In the genomic region with DNA sequence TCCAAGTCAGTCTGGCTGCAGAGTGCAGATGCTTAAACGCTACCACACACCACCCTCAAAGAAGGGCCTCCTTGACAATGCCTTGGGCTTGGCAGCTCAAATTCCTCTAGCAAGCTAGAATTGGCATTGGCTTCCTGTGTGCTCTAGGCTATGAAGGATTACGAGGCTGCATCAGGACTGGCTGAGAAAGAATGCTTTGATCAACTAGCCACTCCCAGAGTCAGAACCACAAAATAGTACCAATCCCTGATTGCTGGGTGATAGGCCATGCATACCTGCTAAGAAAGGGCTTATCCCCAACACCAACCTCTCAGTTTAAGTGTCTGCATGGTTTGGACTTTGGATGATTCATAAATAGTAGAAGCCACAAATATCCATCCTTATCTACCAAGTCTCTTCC, we compare ENCODE assay signal across 2 cellular contexts.
TF ChIP-seq lines count a peak whose summit lies in the region.

No MANE protein-coding gene starts in this region.

TF ChIP-seq in HCT116, 20 proteins besides CTCF, POLR2A, EP300 and RAD21 (continued from another document):
- TF ChIP-seq FOSL1 (IDR thresholded peaks at IDR 0.05; ENCODE audit: low read depth) = no peak
- TF ChIP-seq, protein P1, sequence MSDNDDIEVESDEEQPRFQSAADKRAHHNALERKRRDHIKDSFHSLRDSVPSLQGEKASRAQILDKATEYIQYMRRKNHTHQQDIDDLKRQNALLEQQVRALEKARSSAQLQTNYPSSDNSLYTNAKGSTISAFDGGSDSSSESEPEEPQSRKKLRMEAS (IDR thresholded peaks at IDR 0.05) = no peak
- TF ChIP-seq CBX3 (IDR thresholded peaks at IDR 0.05; ENCODE audit: low read depth) = no peak
- TF ChIP-seq EZH2phosphoT487 (IDR thresholded peaks at IDR 0.05; ENCODE audit: borderline replicate concordance) = no peak
- TF ChIP-seq, protein P2, sequence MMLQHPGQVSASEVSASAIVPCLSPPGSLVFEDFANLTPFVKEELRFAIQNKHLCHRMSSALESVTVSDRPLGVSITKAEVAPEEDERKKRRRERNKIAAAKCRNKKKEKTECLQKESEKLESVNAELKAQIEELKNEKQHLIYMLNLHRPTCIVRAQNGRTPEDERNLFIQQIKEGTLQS (IDR thresholded peaks at IDR 0.05) = no peak
- TF ChIP-seq SP1 (IDR thresholded peaks at IDR 0.05; ENCODE audit: low read depth) = no peak
- TF ChIP-seq CEBPB (IDR thresholded peaks at IDR 0.05; ENCODE audit: low read depth) = no peak
- TF ChIP-seq, protein P3, sequence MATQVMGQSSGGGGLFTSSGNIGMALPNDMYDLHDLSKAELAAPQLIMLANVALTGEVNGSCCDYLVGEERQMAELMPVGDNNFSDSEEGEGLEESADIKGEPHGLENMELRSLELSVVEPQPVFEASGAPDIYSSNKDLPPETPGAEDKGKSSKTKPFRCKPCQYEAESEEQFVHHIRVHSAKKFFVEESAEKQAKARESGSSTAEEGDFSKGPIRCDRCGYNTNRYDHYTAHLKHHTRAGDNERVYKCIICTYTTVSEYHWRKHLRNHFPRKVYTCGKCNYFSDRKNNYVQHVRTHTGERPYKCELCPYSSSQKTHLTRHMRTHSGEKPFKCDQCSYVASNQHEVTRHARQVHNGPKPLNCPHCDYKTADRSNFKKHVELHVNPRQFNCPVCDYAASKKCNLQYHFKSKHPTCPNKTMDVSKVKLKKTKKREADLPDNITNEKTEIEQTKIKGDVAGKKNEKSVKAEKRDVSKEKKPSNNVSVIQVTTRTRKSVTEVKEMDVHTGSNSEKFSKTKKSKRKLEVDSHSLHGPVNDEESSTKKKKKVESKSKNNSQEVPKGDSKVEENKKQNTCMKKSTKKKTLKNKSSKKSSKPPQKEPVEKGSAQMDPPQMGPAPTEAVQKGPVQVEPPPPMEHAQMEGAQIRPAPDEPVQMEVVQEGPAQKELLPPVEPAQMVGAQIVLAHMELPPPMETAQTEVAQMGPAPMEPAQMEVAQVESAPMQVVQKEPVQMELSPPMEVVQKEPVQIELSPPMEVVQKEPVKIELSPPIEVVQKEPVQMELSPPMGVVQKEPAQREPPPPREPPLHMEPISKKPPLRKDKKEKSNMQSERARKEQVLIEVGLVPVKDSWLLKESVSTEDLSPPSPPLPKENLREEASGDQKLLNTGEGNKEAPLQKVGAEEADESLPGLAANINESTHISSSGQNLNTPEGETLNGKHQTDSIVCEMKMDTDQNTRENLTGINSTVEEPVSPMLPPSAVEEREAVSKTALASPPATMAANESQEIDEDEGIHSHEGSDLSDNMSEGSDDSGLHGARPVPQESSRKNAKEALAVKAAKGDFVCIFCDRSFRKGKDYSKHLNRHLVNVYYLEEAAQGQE (IDR thresholded peaks at IDR 0.05; ENCODE audit: low read depth) = no peak
- TF ChIP-seq EZH2 (IDR thresholded peaks at IDR 0.05) = no peak
- TF ChIP-seq, protein P4, sequence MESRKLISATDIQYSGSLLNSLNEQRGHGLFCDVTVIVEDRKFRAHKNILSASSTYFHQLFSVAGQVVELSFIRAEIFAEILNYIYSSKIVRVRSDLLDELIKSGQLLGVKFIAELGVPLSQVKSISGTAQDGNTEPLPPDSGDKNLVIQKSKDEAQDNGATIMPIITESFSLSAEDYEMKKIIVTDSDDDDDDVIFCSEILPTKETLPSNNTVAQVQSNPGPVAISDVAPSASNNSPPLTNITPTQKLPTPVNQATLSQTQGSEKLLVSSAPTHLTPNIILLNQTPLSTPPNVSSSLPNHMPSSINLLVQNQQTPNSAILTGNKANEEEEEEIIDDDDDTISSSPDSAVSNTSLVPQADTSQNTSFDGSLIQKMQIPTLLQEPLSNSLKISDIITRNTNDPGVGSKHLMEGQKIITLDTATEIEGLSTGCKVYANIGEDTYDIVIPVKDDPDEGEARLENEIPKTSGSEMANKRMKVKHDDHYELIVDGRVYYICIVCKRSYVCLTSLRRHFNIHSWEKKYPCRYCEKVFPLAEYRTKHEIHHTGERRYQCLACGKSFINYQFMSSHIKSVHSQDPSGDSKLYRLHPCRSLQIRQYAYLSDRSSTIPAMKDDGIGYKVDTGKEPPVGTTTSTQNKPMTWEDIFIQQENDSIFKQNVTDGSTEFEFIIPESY (IDR thresholded peaks at IDR 0.05; ENCODE audit: extremely low read depth, insufficient replicate concordance, low read length) = no peak
- TF ChIP-seq SRF (IDR thresholded peaks at IDR 0.05; ENCODE audit: low read depth) = no peak

TF ChIP-seq in WTC11, 78 proteins besides CTCF, POLR2A, EP300 and RAD21 (continued from another document):
- TF ChIP-seq, protein P5, sequence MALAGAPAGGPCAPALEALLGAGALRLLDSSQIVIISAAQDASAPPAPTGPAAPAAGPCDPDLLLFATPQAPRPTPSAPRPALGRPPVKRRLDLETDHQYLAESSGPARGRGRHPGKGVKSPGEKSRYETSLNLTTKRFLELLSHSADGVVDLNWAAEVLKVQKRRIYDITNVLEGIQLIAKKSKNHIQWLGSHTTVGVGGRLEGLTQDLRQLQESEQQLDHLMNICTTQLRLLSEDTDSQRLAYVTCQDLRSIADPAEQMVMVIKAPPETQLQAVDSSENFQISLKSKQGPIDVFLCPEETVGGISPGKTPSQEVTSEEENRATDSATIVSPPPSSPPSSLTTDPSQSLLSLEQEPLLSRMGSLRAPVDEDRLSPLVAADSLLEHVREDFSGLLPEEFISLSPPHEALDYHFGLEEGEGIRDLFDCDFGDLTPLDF (CRISPR knock-in tag; IDR thresholded peaks at IDR 0.05) = no peak
- TF ChIP-seq, protein P6, sequence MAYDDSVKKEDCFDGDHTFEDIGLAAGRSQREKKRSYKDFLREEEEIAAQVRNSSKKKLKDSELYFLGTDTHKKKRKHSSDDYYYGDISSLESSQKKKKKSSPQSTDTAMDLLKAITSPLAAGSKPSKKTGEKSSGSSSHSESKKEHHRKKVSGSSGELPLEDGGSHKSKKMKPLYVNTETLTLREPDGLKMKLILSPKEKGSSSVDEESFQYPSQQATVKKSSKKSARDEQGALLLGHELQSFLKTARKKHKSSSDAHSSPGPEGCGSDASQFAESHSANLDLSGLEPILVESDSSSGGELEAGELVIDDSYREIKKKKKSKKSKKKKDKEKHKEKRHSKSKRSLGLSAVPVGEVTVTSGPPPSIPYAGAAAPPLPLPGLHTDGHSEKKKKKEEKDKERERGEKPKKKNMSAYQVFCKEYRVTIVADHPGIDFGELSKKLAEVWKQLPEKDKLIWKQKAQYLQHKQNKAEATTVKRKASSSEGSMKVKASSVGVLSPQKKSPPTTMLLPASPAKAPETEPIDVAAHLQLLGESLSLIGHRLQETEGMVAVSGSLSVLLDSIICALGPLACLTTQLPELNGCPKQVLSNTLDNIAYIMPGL (CRISPR knock-in tag; IDR thresholded peaks at IDR 0.05) = no peak
- TF ChIP-seq ZNF121 (CRISPR knock-in tag; IDR thresholded peaks at IDR 0.05) = no peak
- TF ChIP-seq ZNF317 (CRISPR knock-in tag; IDR thresholded peaks at IDR 0.05; ENCODE audit: borderline replicate concordance, low read depth) = no peak
- TF ChIP-seq ZNF423 (CRISPR knock-in tag; IDR thresholded peaks at IDR 0.05) = no peak
- no peak for TF ChIP-seq MXD4 (CRISPR knock-in tag; IDR thresholded peaks at IDR 0.05; ENCODE audit: borderline replicate concordance)
- TF ChIP-seq NFYB (CRISPR knock-in tag; conservative IDR thresholded peaks at IDR 0.05; ENCODE audit: low read depth) = no peak
- TF ChIP-seq, protein P7, sequence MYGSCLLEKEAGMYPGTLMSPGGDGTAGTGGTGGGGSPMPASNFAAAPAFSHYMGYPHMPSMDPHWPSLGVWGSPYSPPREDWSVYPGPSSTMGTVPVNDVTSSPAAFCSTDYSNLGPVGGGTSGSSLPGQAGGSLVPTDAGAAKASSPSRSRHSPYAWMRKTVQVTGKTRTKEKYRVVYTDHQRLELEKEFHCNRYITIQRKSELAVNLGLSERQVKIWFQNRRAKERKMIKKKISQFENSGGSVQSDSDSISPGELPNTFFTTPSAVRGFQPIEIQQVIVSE (CRISPR knock-in tag; IDR thresholded peaks at IDR 0.05; ENCODE audit: borderline replicate concordance) = no peak
- TF ChIP-seq FOXP1 (CRISPR knock-in tag; IDR thresholded peaks at IDR 0.05; ENCODE audit: borderline replicate concordance) = no peak
- TF ChIP-seq, protein P1 (CRISPR knock-in tag; IDR thresholded peaks at IDR 0.05) = no peak
- TF ChIP-seq, protein P8, sequence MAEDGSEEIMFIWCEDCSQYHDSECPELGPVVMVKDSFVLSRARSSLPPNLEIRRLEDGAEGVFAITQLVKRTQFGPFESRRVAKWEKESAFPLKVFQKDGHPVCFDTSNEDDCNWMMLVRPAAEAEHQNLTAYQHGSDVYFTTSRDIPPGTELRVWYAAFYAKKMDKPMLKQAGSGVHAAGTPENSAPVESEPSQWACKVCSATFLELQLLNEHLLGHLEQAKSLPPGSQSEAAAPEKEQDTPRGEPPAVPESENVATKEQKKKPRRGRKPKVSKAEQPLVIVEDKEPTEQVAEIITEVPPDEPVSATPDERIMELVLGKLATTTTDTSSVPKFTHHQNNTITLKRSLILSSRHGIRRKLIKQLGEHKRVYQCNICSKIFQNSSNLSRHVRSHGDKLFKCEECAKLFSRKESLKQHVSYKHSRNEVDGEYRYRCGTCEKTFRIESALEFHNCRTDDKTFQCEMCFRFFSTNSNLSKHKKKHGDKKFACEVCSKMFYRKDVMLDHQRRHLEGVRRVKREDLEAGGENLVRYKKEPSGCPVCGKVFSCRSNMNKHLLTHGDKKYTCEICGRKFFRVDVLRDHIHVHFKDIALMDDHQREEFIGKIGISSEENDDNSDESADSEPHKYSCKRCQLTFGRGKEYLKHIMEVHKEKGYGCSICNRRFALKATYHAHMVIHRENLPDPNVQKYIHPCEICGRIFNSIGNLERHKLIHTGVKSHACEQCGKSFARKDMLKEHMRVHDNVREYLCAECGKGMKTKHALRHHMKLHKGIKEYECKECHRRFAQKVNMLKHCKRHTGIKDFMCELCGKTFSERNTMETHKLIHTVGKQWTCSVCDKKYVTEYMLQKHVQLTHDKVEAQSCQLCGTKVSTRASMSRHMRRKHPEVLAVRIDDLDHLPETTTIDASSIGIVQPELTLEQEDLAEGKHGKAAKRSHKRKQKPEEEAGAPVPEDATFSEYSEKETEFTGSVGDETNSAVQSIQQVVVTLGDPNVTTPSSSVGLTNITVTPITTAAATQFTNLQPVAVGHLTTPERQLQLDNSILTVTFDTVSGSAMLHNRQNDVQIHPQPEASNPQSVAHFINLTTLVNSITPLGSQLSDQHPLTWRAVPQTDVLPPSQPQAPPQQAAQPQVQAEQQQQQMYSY (CRISPR knock-in tag; IDR thresholded peaks at IDR 0.05) = no peak
- no peak for TF ChIP-seq KAT7 (CRISPR knock-in tag; IDR thresholded peaks at IDR 0.05; ENCODE audit: borderline replicate concordance)
- no peak for TF ChIP-seq JAZF1 (CRISPR knock-in tag; IDR thresholded peaks at IDR 0.05)
